24 cellular contexts compared by ENCODE assay signal in genomic region chr13:98340026-98340425, GRCh38.
A peak's percentile ranks its signal among the peaks of the same experiment; 100 is the strongest.
DNase-seq lines count a peak whose midpoint lies in the region; ATAC-seq, FAIRE-seq and TF ChIP-seq lines count a peak whose summit lies in the region.
"Had no signal": no experiment of that assay in that cellular context is flagged by ENCODE, and none has a peak within 500 bp of the region (broad histone marks: within the 10 kb centered on the region; RNA-seq: fewer than 3 reads in every experiment).

No MANE protein-coding gene starts in this region.

- H3K4me3 Mint-ChIP-seq in osteocyte (ENCODE audit: unreplicated experiment): no peak overlapping the region
- H3K4me3 Mint-ChIP-seq: CD14-positive monocyte; CD4-positive, alpha-beta T cell; CD8-positive, alpha-beta memory T cell; HFFc6 had no signal

- H3K27me3 Mint-ChIP-seq in osteocyte (ENCODE audit: unreplicated experiment): no peaks in the 10 kb centered on the region

- peak overlapping the region; percentile 27 for H3K27ac ChIP-seq in left ventricle myocardium inferior (replicated peaks)
- H3K27ac ChIP-seq: 22Rv1; BLaER1 treated with 17β-estradiol and CSF1 and Interleukin-3, amounts not matched to agents 10 nM and 100 nM had no signal

- no peak for TF ChIP-seq CTCF in left ventricle myocardium inferior (IDR thresholded peaks at IDR 0.05; ENCODE audit: borderline replicate concordance)
- TF ChIP-seq CTCF in osteocyte (IDR thresholded peaks at IDR 0.05): no peak

- H3K27ac Mint-ChIP-seq in osteocyte (ENCODE audit: unreplicated experiment): peak overlapping the region; percentile 50
- H3K27ac Mint-ChIP-seq: CD4-positive, alpha-beta T cell; CD8-positive, alpha-beta memory T cell; HFFc6 had no signal

- H3K36me3 Mint-ChIP-seq in osteocyte (ENCODE audit: unreplicated experiment): peaks cover 22% of the 10 kb centered on the region
- H3K36me3 Mint-ChIP-seq: CD14-positive monocyte; CD8-positive, alpha-beta memory T cell had no signal

- no peak for FAIRE-seq in HTR-8/SVneo (lab: Jason Lieb, UNC)
- FAIRE-seq: A204.1, D721Med, GM12891, GM18507, H54 had no signal

- no peaks in the 10 kb centered on the region for H3K9me3 ChIP-seq in left ventricle myocardium inferior (replicated peaks)
- H3K9me3 ChIP-seq: BE2C had no signal

- no peak for DNase-seq in left ventricle myocardium inferior
- DNase-seq in Right ventricle myocardium superior: no peak
- DNase-seq in fibroblast of peridontal ligament (ENCODE audit: extremely low read depth): peak; percentile 72
- no peak for DNase-seq in osteocyte (ENCODE audit: extremely low spot score, unreplicated experiment)
- no peak for DNase-seq in midbrain (lab: John Stamatoyannopoulos, UW)
- no peak for DNase-seq in HTR-8/SVneo (ENCODE audit: insufficient read length, low spot score)
- DNase-seq: AML-193; BE2C; CD4-positive, alpha-beta T cell; CD8-positive, alpha-beta memory T cell; DMS 273 treated with DMSO at 0.1 percent for 48 hours; DMS79; GF-D8; GOT3; HFFc6 had no signal

- no peaks in the 10 kb centered on the region for H3K36me3 ChIP-seq in left ventricle myocardium inferior
- H3K36me3 ChIP-seq: BE2C, HAP-1 had no signal

- no peaks in the 10 kb centered on the region for H3K27me3 ChIP-seq in left ventricle myocardium inferior (ENCODE audit: low read depth)
- H3K27me3 ChIP-seq: BE2C; BLaER1 treated with 17β-estradiol and CSF1 and Interleukin-3, amounts not matched to agents 10 nM and 100 nM had no signal

- H3K4me1 ChIP-seq in left ventricle myocardium inferior: no peaks in the 10 kb centered on the region
- H3K4me1 ChIP-seq: BLaER1 treated with 17β-estradiol and CSF1 and Interleukin-3, amounts not matched to agents 10 nM and 100 nM had no signal

- peaks cover 26% of the 10 kb centered on the region for H3K4me1 Mint-ChIP-seq in osteocyte (ENCODE audit: unreplicated experiment)
- H3K4me1 Mint-ChIP-seq: CD14-positive monocyte; CD8-positive, alpha-beta memory T cell had no signal

- no peak overlapping the region for H3K4me3 ChIP-seq in left ventricle myocardium inferior
- H3K4me3 ChIP-seq: BLaER1 treated with 17β-estradiol and CSF1 and Interleukin-3, amounts not matched to agents 10 nM and 100 nM; HAP-1 had no signal

- intact Hi-C loops in left ventricle myocardium inferior (cut with micrococcal nuclease) (no loop called here), Right ventricle myocardium superior (cut with DNase I) (no loop called here)

- ATAC-seq in Right ventricle myocardium superior (ENCODE audit: poor library complexity): no peak

- no peaks in the 10 kb centered on the region for H3K9me3 Mint-ChIP-seq in osteocyte (ENCODE audit: unreplicated experiment)
- H3K9me3 Mint-ChIP-seq: CD4-positive, alpha-beta T cell; HFFc6 had no signal
